Comparison of ENCODE assay signal across 17 cellular contexts in the genomic region with DNA sequence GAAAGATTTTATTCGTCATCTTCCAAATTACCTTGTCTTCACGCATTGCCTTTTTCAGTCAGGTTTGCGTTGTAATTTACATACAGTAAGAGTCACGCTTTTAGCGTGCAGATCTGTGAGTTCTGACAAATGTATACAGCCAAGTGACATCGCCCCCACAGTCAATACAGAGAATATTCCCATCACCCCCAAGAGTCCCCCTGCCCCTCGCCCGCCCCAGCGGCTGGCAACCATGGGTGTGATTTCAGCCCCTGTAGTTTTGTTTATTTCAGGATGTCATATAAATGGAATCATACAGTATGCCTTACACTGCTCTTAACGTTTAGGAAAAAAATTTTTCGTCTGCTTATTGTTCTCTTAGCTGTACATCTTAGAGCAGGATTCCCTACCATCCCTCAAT.
A peak's percentile ranks its signal among the peaks of the same experiment; 100 is the strongest.
DNase-seq lines count a peak whose midpoint lies in the region; ATAC-seq, FAIRE-seq and TF ChIP-seq lines count a peak whose summit lies in the region.
"Had no signal": no experiment of that assay in that cellular context is flagged by ENCODE, and none has a peak within 500 bp of the region (broad histone marks: within the 10 kb centered on the region; RNA-seq: fewer than 3 reads in every experiment).

No MANE protein-coding gene starts in this region.

- H3K9ac ChIP-seq in trophoblast cell (ENCODE audit: low read length) = no peak overlapping the region

- no peak overlapping the region for H4K12ac ChIP-seq in trophoblast cell (ENCODE audit: low read depth, low read length)

- WGBS in A549 (ENCODE audit: missing lambda C conversion rate) = 89% methylated on average over 11 of the region's 11 CpGs
- 77 to 81% methylated on average over 11 of the region's 11 CpGs for WGBS in esophagus squamous epithelium, 2 donors
- WGBS in trophoblast cell (ENCODE audit: extremely low coverage, insufficient coverage, insufficient read length) = no CpG with 5 or more reads among the region's 11 CpGs

- intact Hi-C loops in esophagus squamous epithelium (cut with DNase I) = no loop called here

- DNase-seq in A549 (ENCODE audit: low read depth in 1 of 2, low spot score in 1 of 2) = no peak
- DNase-seq in RWPE1 (ENCODE audit: low spot score) = no peak
- DNase-seq in esophagus squamous epithelium (lab: John Stamatoyannopoulos, UW) = no peak
- peak; percentile 51 for DNase-seq in osteoblast (ENCODE audit: insufficient read length, low spot score, missing footprints)
- no peak for DNase-seq in NCI-H2107 treated with DMSO at 0.1 percent for 48 hours (lab: John Stamatoyannopoulos, UW; ENCODE audit: unreplicated experiment)
- no peak for DNase-seq in trophoblast cell
- no peak for DNase-seq in middle frontal gyrus (ENCODE audit: extremely low spot score, low spot score)
- DNase-seq: H7; Kasumi-1; NCI-H1436; NCI-H345; NK-92 treated with Interleukin-12 subunit alpha and Interleukin-12 subunit beta, amount 100 ng/mL, for 24 hours had no signal

- H2BK5ac ChIP-seq in trophoblast cell (ENCODE audit: low read depth, low read length, poor library complexity) = no peak overlapping the region

- no peak for TF ChIP-seq RAD21 in A549 (conservative IDR thresholded peaks at IDR 0.05 in 1 of 2, IDR thresholded peaks at IDR 0.05 in 1 of 2)

- H3K4me3 ChIP-seq in A549 (no peak overlapping the region), esophagus squamous epithelium (no peak overlapping the region), osteoblast (ENCODE audit: insufficient read depth, low read length) (no peak overlapping the region), trophoblast cell (ENCODE audit: low read depth, low read length) (no peak overlapping the region)
- H3K4me3 ChIP-seq: GM12878 had no signal

- ATAC-seq in A549 = no peak
- no peak for ATAC-seq in HG03108 (IDR thresholded peaks at IDR 0.05; ENCODE audit: unreplicated experiment)
- ATAC-seq: GM12878, Right ventricle myocardium inferior had no signal

- H3K79me1 ChIP-seq in trophoblast cell (ENCODE audit: low read length) = peaks cover 31% of the 10 kb centered on the region

- H3K27me3 ChIP-seq in esophagus squamous epithelium (no peaks in the 10 kb centered on the region), osteoblast (ENCODE audit: insufficient read depth, low read length) (no peaks in the 10 kb centered on the region), trophoblast cell (ENCODE audit: insufficient read depth, low read length) (no peaks in the 10 kb centered on the region)

- no peak overlapping the region for H4K91ac ChIP-seq in trophoblast cell (ENCODE audit: low read depth, low read length)

- H3K4ac ChIP-seq in trophoblast cell (ENCODE audit: low read depth, low read length) = no peak overlapping the region

- peaks cover 0 to 4% (median 0%) of the 10 kb centered on the region in 3 donors for H3K36me3 ChIP-seq in esophagus squamous epithelium
- H3K36me3 ChIP-seq in osteoblast (ENCODE audit: insufficient read depth, low read length) = no peaks in the 10 kb centered on the region
- peaks cover 4 to 9% of the 10 kb centered on the region in 2 experiments for H3K36me3 ChIP-seq in trophoblast cell (ENCODE audit: control insufficient read depth in 1 of 2, insufficient read depth in 2 of 2, low read length in 2 of 2)

- H4K20me1 ChIP-seq in osteoblast (ENCODE audit: insufficient read depth, low read length) = peaks cover 32% of the 10 kb centered on the region

- peak overlapping the region; percentile 7 to 70; a peak in 2 of 6 replicates for H3K27ac ChIP-seq in A549
- peak overlapping the region; percentile 49 for H3K27ac ChIP-seq in RWPE1
- peak overlapping the region in 3 of 4 donors; percentile 75 to 89 (median 89) for H3K27ac ChIP-seq in esophagus squamous epithelium
- H3K27ac ChIP-seq in osteoblast (ENCODE audit: low read depth, low read length) = peak overlapping the region; percentile 93
- H3K27ac ChIP-seq in trophoblast cell (ENCODE audit: low read depth, low read length) = no peak overlapping the region

- peaks cover 92% of the 10 kb centered on the region for H3K4me1 ChIP-seq in A549
- H3K4me1 ChIP-seq in esophagus squamous epithelium = peaks cover 40 to 92% (median 41%) of the 10 kb centered on the region in 3 donors
- peaks cover 36% of the 10 kb centered on the region for H3K4me1 ChIP-seq in osteoblast (ENCODE audit: insufficient read depth, low read length)
- H3K4me1 ChIP-seq in trophoblast cell (ENCODE audit: control insufficient read depth in 1 of 2, insufficient read depth in 2 of 2, low read length in 2 of 2) = peaks cover 36 to 51% of the 10 kb centered on the region in 2 experiments

- no peak overlapping the region for H3K14ac ChIP-seq in trophoblast cell (ENCODE audit: low read length)

- H4K8ac ChIP-seq in trophoblast cell (ENCODE audit: low read depth, low read length) = no peak overlapping the region

- H2BK120ac ChIP-seq in trophoblast cell (ENCODE audit: insufficient read depth, low read length, poor library complexity) = no peak overlapping the region

- TF ChIP-seq POLR2A in A549 (IDR thresholded peaks at IDR 0.05; ENCODE audit: low read length) (no peak), esophagus squamous epithelium (IDR thresholded peaks at IDR 0.05) (no peak)

- no peaks in the 10 kb centered on the region for H3K9me3 ChIP-seq in A549
- H3K9me3 ChIP-seq in esophagus squamous epithelium = no peaks in the 10 kb centered on the region
- no peaks in the 10 kb centered on the region for H3K9me3 ChIP-seq in osteoblast (ENCODE audit: low read depth, low read length)
- no peaks in the 10 kb centered on the region for H3K9me3 ChIP-seq in trophoblast cell (ENCODE audit: insufficient read depth, low read depth, low read length)

- no peak overlapping the region for H3K23ac ChIP-seq in trophoblast cell (ENCODE audit: low read length)

- POLR2A ChIA-PET in A549 (lab: Yijun Ruan, JAX) = no interaction called here
- POLR2A ChIA-PET in RWPE1 (lab: Yijun Ruan, JAX; ENCODE audit: low non-redundant PET) = interaction anchor here (0.9 kb wide), 1 partner anchor 51 kb away, joined by 3 read pairs; no protein-coding TSS in a partner anchor

- H2AK5ac ChIP-seq in trophoblast cell (ENCODE audit: low read length) = no peak overlapping the region

- H3K4me2 ChIP-seq in A549 (no peak overlapping the region), osteoblast (ENCODE audit: insufficient read depth, low read length) (peak overlapping the region; percentile 83), trophoblast cell (ENCODE audit: low read length) (no peak overlapping the region)

- H2AFZ ChIP-seq in osteoblast (ENCODE audit: low read length) = no peak overlapping the region
- H2AFZ ChIP-seq in trophoblast cell (ENCODE audit: insufficient read depth, low read length, poor library complexity) = no peak overlapping the region

- TF ChIP-seq CTCF in A549 (IDR thresholded peaks at IDR 0.05) = no peak
- TF ChIP-seq CTCF in RWPE1 (conservative IDR thresholded peaks at IDR 0.05; ENCODE audit: low read depth) = no peak
- TF ChIP-seq CTCF in esophagus squamous epithelium (IDR thresholded peaks at IDR 0.05) = no peak
- no peak for TF ChIP-seq CTCF in osteoblast (IDR thresholded peaks at IDR 0.05; ENCODE audit: extremely low read depth, low read depth, low read length)

- no peak overlapping the region for H2BK12ac ChIP-seq in trophoblast cell (ENCODE audit: low read length)

- no peak for FAIRE-seq in A549 (lab: Jason Lieb, UNC)
- FAIRE-seq: A204.1, GM12878, GM18507 had no signal

- CTCF ChIA-PET in A549 (lab: Yijun Ruan, JAX) (interaction anchor here (0.9 to 1.4 kb wide), 2 partner anchors 20 to 135 kb away, joined by 3 read pairs; no protein-coding TSS in a partner anchor), RWPE1 (lab: Yijun Ruan, JAX) (interaction anchor here (0.6 kb wide), 1 partner anchor 109 kb away, joined by 3 read pairs; no protein-coding TSS in a partner anchor)

- no peak overlapping the region for H3K18ac ChIP-seq in trophoblast cell (ENCODE audit: low read length)

- TF ChIP-seq EP300 in A549 (IDR thresholded peaks at IDR 0.05) = no peak

- H3K79me2 ChIP-seq in osteoblast (ENCODE audit: insufficient read depth, low read length) = peaks cover 40% of the 10 kb centered on the region
- H3K79me2 ChIP-seq in trophoblast cell (ENCODE audit: control insufficient read depth, insufficient read depth, low read length, poor library complexity) = peaks cover 25% of the 10 kb centered on the region

TF ChIP-seq in A549, 52 proteins besides CTCF, POLR2A, EP300 and RAD21 (continues in another document):
- TF ChIP-seq ZC3H11A (IDR thresholded peaks at IDR 0.05) (no peak), ESRRA (IDR thresholded peaks at IDR 0.05; ENCODE audit: borderline replicate concordance, low read length) (no peak), FOSL2 (IDR thresholded peaks at IDR 0.05) (no peak), FOSL2 (CRISPR knock-in tag; IDR thresholded peaks at IDR 0.05) (no peak), RFX5 (IDR thresholded peaks at IDR 0.05) (no peak), REST (IDR thresholded peaks at IDR 0.05) (no peak)
